In the genomic region with DNA sequence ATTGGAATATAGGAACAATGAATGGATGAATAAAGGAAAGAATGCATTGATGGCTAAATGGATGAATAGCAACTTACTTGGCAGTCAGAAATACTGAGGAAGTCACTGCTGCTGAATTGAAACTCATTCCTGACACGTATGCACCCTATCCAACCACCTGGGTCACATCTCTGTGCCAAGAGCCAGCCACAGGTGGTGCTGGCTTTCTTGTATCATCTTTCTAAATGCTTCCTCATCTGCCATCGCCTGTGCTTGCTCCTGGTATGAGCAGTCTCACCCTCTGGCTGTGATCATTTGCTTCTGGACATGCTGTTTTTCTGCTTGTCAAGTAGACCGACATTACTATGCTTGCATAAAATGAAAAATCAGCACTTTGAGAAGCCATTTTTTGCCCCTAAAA, we compare ENCODE assay signal across 25 cellular contexts.
DNase-seq lines count a peak whose midpoint lies in the region; ATAC-seq and TF ChIP-seq lines count a peak whose summit lies in the region.
"Had no signal": no experiment of that assay in that cellular context is flagged by ENCODE, and none has a peak within 500 bp of the region (broad histone marks: within the 10 kb centered on the region; RNA-seq: fewer than 3 reads in every experiment).

No MANE protein-coding gene starts in this region.

- H2BK15ac ChIP-seq in mesendoderm (replicated peaks; ENCODE audit: low read depth) = no peak overlapping the region

- DNase-seq in NCI-H146 (lab: John Stamatoyannopoulos, UW) = peak; percentile 19
- no peak for DNase-seq in NCI-H146 treated with DMSO at 0.1 percent for 48 hours (lab: John Stamatoyannopoulos, UW; ENCODE audit: unreplicated experiment)
- peak; percentile 58 for DNase-seq in DMS 273 treated with DMSO at 0.1 percent for 48 hours (lab: John Stamatoyannopoulos, UW)
- peak; percentile 49 to 65 for DNase-seq in NCI-H524 (lab: John Stamatoyannopoulos, UW)
- peak; percentile 26 to 44 for DNase-seq in foreskin keratinocyte
- no peak for DNase-seq in mesendoderm
- DNase-seq in T-helper 2 cell treated with Interferon-gamma antibody and Interleukin-4, amounts not matched to agents 5 μg/mL and 100 μg/mL, for 36 hours (ENCODE audit: low spot score) = no peak
- DNase-seq in effector CD4-positive, alpha-beta T cell = no peak
- DNase-seq: 8988T; AML-193; C1 segment of cervical spinal cord; CD8-positive, alpha-beta T cell; DMS79; IMR-90; MV-4-11; NCI-H1105 treated with DMSO at 0.1 percent for 48 hours; NCI-H187 treated with DMSO at 0.1 percent for 48 hours; NCI-H446 treated with DMSO at 0.1 percent for 48 hours; NCI-H774; OCI-M1; T-helper 1 cell; T-helper 9 cell had no signal

- H3K27ac ChIP-seq in foreskin keratinocyte (no peak overlapping the region), mesendoderm (ENCODE audit: low read depth, low read length) (no peak overlapping the region)
- H3K27ac ChIP-seq: SJSA1 had no signal

- H3K4me2 ChIP-seq in mesendoderm (ENCODE audit: low read length) = no peak overlapping the region

- H3K4me1 Mint-ChIP-seq in T-helper 2 cell treated with Interferon-gamma antibody and Interleukin-4, amounts not matched to agents 5 μg/mL and 100 μg/mL, for 36 hours (ENCODE audit: low read depth) = no peaks in the 10 kb centered on the region

- no peak overlapping the region for H3K4me3 ChIP-seq in mesendoderm (ENCODE audit: low read length)
- H3K4me3 ChIP-seq: HAP-1, SJSA1 had no signal

- H3K56ac ChIP-seq in mesendoderm (ENCODE audit: low read length) = no peak overlapping the region

- no peak overlapping the region for H4K5ac ChIP-seq in mesendoderm (ENCODE audit: low read length)

- H2BK5ac ChIP-seq in mesendoderm (ENCODE audit: low read length) = no peak overlapping the region

- H4K8ac ChIP-seq in mesendoderm (ENCODE audit: low read depth, low read length) = no peak overlapping the region

- no peaks in the 10 kb centered on the region for H3K79me2 ChIP-seq in mesendoderm (ENCODE audit: control insufficient read depth, insufficient read depth, low read length)

- no peak overlapping the region for H3K27ac Mint-ChIP-seq in T-helper 2 cell treated with Interferon-gamma antibody and Interleukin-4, amounts not matched to agents 5 μg/mL and 100 μg/mL, for 36 hours
- H3K27ac Mint-ChIP-seq: CD8-positive, alpha-beta T cell had no signal

- H3K4ac ChIP-seq in mesendoderm (ENCODE audit: low read depth, low read length) = no peak overlapping the region

- H3K9ac ChIP-seq in mesendoderm (ENCODE audit: low read length) = no peak overlapping the region

- H3K4me1 ChIP-seq in foreskin keratinocyte = no peaks in the 10 kb centered on the region
- no peaks in the 10 kb centered on the region for H3K4me1 ChIP-seq in mesendoderm (ENCODE audit: control insufficient read depth, low read depth, low read length)
- H3K4me1 ChIP-seq: HAP-1, SJSA1 had no signal

- no peaks in the 10 kb centered on the region for H3K36me3 ChIP-seq in mesendoderm (ENCODE audit: control insufficient read depth, insufficient read depth, low read length)
- H3K36me3 ChIP-seq: HAP-1, SJSA1 had no signal

- H3K4me3 Mint-ChIP-seq in T-helper 2 cell treated with Interferon-gamma antibody and Interleukin-4, amounts not matched to agents 5 μg/mL and 100 μg/mL, for 36 hours = no peak overlapping the region
- H3K4me3 Mint-ChIP-seq: CD8-positive, alpha-beta T cell had no signal

- no peaks in the 10 kb centered on the region for H3K27me3 Mint-ChIP-seq in T-helper 2 cell treated with Interferon-gamma antibody and Interleukin-4, amounts not matched to agents 5 μg/mL and 100 μg/mL, for 36 hours (ENCODE audit: low read depth)

- H3K18ac ChIP-seq in mesendoderm (ENCODE audit: low read length) = no peak overlapping the region

- ATAC-seq in foreskin keratinocyte = peak; percentile 51
- ATAC-seq: CD8-positive, alpha-beta T cell; Right ventricle myocardium inferior had no signal

- peaks cover 30% of the 10 kb centered on the region for H3K9me3 Mint-ChIP-seq in T-helper 2 cell treated with Interferon-gamma antibody and Interleukin-4, amounts not matched to agents 5 μg/mL and 100 μg/mL, for 36 hours

- no peak overlapping the region for H3K23ac ChIP-seq in mesendoderm (ENCODE audit: low read length)

- WGBS in mesendoderm (ENCODE audit: extremely low coverage, insufficient coverage, low lambda C conversion rate) = no CpG with 5 or more reads among the region's 3 CpGs

- no peaks in the 10 kb centered on the region for H3K36me3 Mint-ChIP-seq in T-helper 2 cell treated with Interferon-gamma antibody and Interleukin-4, amounts not matched to agents 5 μg/mL and 100 μg/mL, for 36 hours (ENCODE audit: low read depth)
- H3K36me3 Mint-ChIP-seq: CD8-positive, alpha-beta T cell had no signal

- H3K27me3 ChIP-seq in foreskin keratinocyte (no peaks in the 10 kb centered on the region), mesendoderm (ENCODE audit: insufficient read depth, low read length, poor library complexity) (no peaks in the 10 kb centered on the region)
- H3K27me3 ChIP-seq: SJSA1 had no signal

- no peak for TF ChIP-seq CTCF in foreskin keratinocyte (conservative IDR thresholded peaks at IDR 0.05)

- H2BK120ac ChIP-seq in mesendoderm (ENCODE audit: low read depth, low read length) = no peak overlapping the region

- H3K79me1 ChIP-seq in mesendoderm (ENCODE audit: low read length) = no peaks in the 10 kb centered on the region

- H2AK5ac ChIP-seq in mesendoderm (ENCODE audit: low read length) = no peak overlapping the region

Comparison
In these comparisons a context has a peak if more than half of its experiments do, and no peak if none do; other contexts are left out.
1. DNase-seq: peak in NCI-H146 (single experiment), DMS 273 treated with DMSO at 0.1 percent for 48 hours (single experiment), NCI-H524 (2 of 2) and foreskin keratinocyte (2 of 2); none in NCI-H146 treated with DMSO at 0.1 percent for 48 hours (single experiment), mesendoderm (single experiment), T-helper 2 cell treated with Interferon-gamma antibody and Interleukin-4, amounts not matched to agents 5 μg/mL and 100 μg/mL, for 36 hours (single experiment) and effector CD4-positive, alpha-beta T cell (single experiment).